In genomic region chr9:98795295-98795955, GRCh38 we compare ENCODE assay signal across 9 cellular contexts. TPM values are rescaled to one million over a fixed set of nuclear protein-coding genes. Genes with fewer than 3 reads are reported as not detected.
DNase-seq lines count a peak whose midpoint lies in the region; ATAC-seq and TF ChIP-seq lines count a peak whose summit lies in the region.
"Had no signal": no experiment of that assay in that cellular context is flagged by ENCODE, and none has a peak within 500 bp of the region (broad histone marks: within the 10 kb centered on the region; RNA-seq: fewer than 3 reads in every experiment).

No MANE protein-coding gene starts in this region.

- peaks cover 34% of the 10 kb centered on the region for H4K20me1 ChIP-seq in Karpas-422 (ENCODE audit: insufficient read depth, low read depth, low read length)

- TF ChIP-seq CTCF in AG04450 (IDR thresholded peaks at IDR 0.05; ENCODE audit: low read depth, low read length): no peak

- H3K4me3 ChIP-seq in AG04450 (ENCODE audit: low read depth, low read length) (peak overlapping the region; percentile 65), Karpas-422 (ENCODE audit: low read length) (peak overlapping the region; percentile 92)
- H3K4me3 ChIP-seq in naive thymus-derived CD4-positive, alpha-beta T cell (ENCODE audit: low read length): peak overlapping the region; percentile 54

- H2AFZ ChIP-seq in Karpas-422 (ENCODE audit: low read length): 0 out of 2 replicates have a peak overlapping the region, but pooled peaks have one; percentile 71

- DNase-seq in AG04450 (ENCODE audit: low read depth, low spot score) (no peak), Karpas-422 (no peak), head of caudate nucleus (no peak), AG08395 (ENCODE audit: low spot score) (no peak), retina (no peak), RPMI8226 (no peak)
- no peak for DNase-seq in naive thymus-derived CD4-positive, alpha-beta T cell
- DNase-seq: NCI-H1694 had no signal

- peaks cover 46% of the 10 kb centered on the region for H3K79me2 ChIP-seq in Karpas-422 (ENCODE audit: low read length)

- peaks cover 0 to 14% (median 5%) of the 10 kb centered on the region in 11 donors for H3K9me3 Mint-ChIP-seq in naive thymus-derived CD4-positive, alpha-beta T cell

- H3K4me3 Mint-ChIP-seq in naive thymus-derived CD4-positive, alpha-beta T cell: peak overlapping the region; percentile 7 to 94 (median 74)

- peaks cover 21 to 40% (median 35%) of the 10 kb centered on the region in 7 donors for H3K4me1 Mint-ChIP-seq in naive thymus-derived CD4-positive, alpha-beta T cell

- ATAC-seq in naive thymus-derived CD4-positive, alpha-beta T cell: no peak

- peaks cover 20% of the 10 kb centered on the region for H3K4me1 ChIP-seq in Karpas-422 (ENCODE audit: low read length)
- peaks cover 6 to 16% of the 10 kb centered on the region in 2 donors for H3K4me1 ChIP-seq in naive thymus-derived CD4-positive, alpha-beta T cell (ENCODE audit: control insufficient read depth in 2 of 2, insufficient read depth in 2 of 2, low read length in 2 of 2)

- peaks cover 0 to 23% (median 0%) of the 10 kb centered on the region in 5 donors for H3K27me3 Mint-ChIP-seq in naive thymus-derived CD4-positive, alpha-beta T cell

- H3K36me3 Mint-ChIP-seq in naive thymus-derived CD4-positive, alpha-beta T cell: peaks cover 0 to 9% (median 0%) of the 10 kb centered on the region in 5 donors

- CTCF ChIA-PET in AG04450 (lab: Charles Lee): interaction anchor here (0.8 to 0.9 kb wide), 2 partner anchors 19 to 721 kb away, joined by 3 to 4 read pairs; no protein-coding TSS in a partner anchor
- CTCF ChIA-PET in naive thymus-derived CD4-positive, alpha-beta T cell (lab: Charles Lee): no interaction called here

- H3K27me3 ChIP-seq in AG04450 (ENCODE audit: control insufficient read depth, insufficient read depth, low read length): peaks cover 6% of the 10 kb centered on the region
- H3K27me3 ChIP-seq in Karpas-422 (ENCODE audit: low read length): no peaks in the 10 kb centered on the region
- no peaks in the 10 kb centered on the region for H3K27me3 ChIP-seq in naive thymus-derived CD4-positive, alpha-beta T cell (ENCODE audit: control insufficient read depth in 2 of 2, insufficient read depth in 2 of 2, low read length in 2 of 2)

- H3K36me3 ChIP-seq in Karpas-422 (ENCODE audit: insufficient read depth, low read length): peaks cover 4% of the 10 kb centered on the region; the same call in 1 of the 2 replicates
- no peaks in the 10 kb centered on the region for H3K36me3 ChIP-seq in naive thymus-derived CD4-positive, alpha-beta T cell (ENCODE audit: control insufficient read depth in 2 of 3, insufficient read depth in 3 of 3, low read length in 3 of 3)

- H3K9ac ChIP-seq in Karpas-422 (ENCODE audit: low read length): peak overlapping the region; percentile 84

- no peaks in the 10 kb centered on the region for H3K9me2 ChIP-seq in Karpas-422 (replicated peaks; ENCODE audit: insufficient read depth, low read length)

- H3K9me3 ChIP-seq in AG04450 (ENCODE audit: control insufficient read depth, insufficient read depth, low read length) (peaks cover 5% of the 10 kb centered on the region), Karpas-422 (ENCODE audit: low read length) (peaks cover 8% of the 10 kb centered on the region; the same call in 1 of the 2 replicates)
- no peaks in the 10 kb centered on the region for H3K9me3 ChIP-seq in naive thymus-derived CD4-positive, alpha-beta T cell (ENCODE audit: control insufficient read depth in 2 of 3, low read length in 3 of 3)

- H3K27ac ChIP-seq in AG04450 (ENCODE audit: low read depth, low read length) (no peak overlapping the region), Karpas-422 (ENCODE audit: low read length) (no peak overlapping the region), cingulate gyrus (ENCODE audit: low read depth, low read length) (peak overlapping the region; percentile 39)
- H3K27ac ChIP-seq in naive thymus-derived CD4-positive, alpha-beta T cell (ENCODE audit: low read depth, low read length): peak overlapping the region; percentile 39

- intact Hi-C loops in naive thymus-derived CD4-positive, alpha-beta T cell (cut with micrococcal nuclease): loop anchor here (5.0 to 10.0 kb wide), 6 partner anchors 262 to 1163 kb away; partner anchors contain the start of genes ANP32B (in 1 of the 2), NCBP1 (in 1 of the 2), TBC1D2 (in 1 of the 2) and TRMO (in 1 of the 2)
- intact Hi-C loops in head of caudate nucleus (cut with DNase I): no loop called here

- peak overlapping the region; percentile 0 to 83 (median 60) for H3K27ac Mint-ChIP-seq in naive thymus-derived CD4-positive, alpha-beta T cell

- POLR2A ChIA-PET in AG04450 (lab: Yijun Ruan, JAX): no interaction called here
- POLR2A ChIA-PET in naive thymus-derived CD4-positive, alpha-beta T cell (lab: Charles Lee): interaction anchor here (1.0 kb wide), 1 partner anchor 12 kb away, joined by 4 read pairs; the partner anchor contains the start of gene GALNT12

- peak overlapping the region; percentile 75 for H3K4me2 ChIP-seq in Karpas-422 (ENCODE audit: low read depth, low read length, poor library complexity, severe bottlenecking)

RNA-seq across cellular contexts. Expression of gene ANKS6, which starts 0.9 kb away (rescaled TPM):
- polyA plus RNA-seq in AG04450 (2011; rRNA removed): 10.5 and 12.4 TPM in 2 replicates
- 10.4 and 12.1 TPM in 2 replicates for polyA minus RNA-seq in AG04450 (2011; rRNA and poly(A)+ RNA removed)
- total RNA-seq in Karpas-422 (2014; rRNA removed; shearing (Covaris generic); ENCODE audit: low replicate concordance): 18.0 and 26.4 TPM in 2 replicates
- total RNA-seq in naive thymus-derived CD4-positive, alpha-beta T cell: 10 to 100 TPM in 4 of 5 experiments, 1 to 10 TPM in 1; 8.1 to 18.4 (median 13.5) TPM
- polyA plus RNA-seq in naive thymus-derived CD4-positive, alpha-beta T cell: 1 to 10 TPM; 5.0 to 7.5 TPM

RNA-seq across cellular contexts. Expression of gene GALNT12, which starts 12.0 kb away (rescaled TPM):
- polyA plus RNA-seq in AG04450 (2011; rRNA removed): 2.8 and 4.2 TPM in 2 replicates
- polyA minus RNA-seq in AG04450 (2011; rRNA and poly(A)+ RNA removed): 1.4 and 1.7 TPM in 2 replicates
- total RNA-seq in Karpas-422 (2014; rRNA removed; shearing (Covaris generic); ENCODE audit: low replicate concordance): 14.9 and 16.2 TPM in 2 replicates
- 10 to 100 TPM in 4 of 5 experiments, 1 to 10 TPM in 1; 6.2 to 14.3 (median 11.4) TPM for total RNA-seq in naive thymus-derived CD4-positive, alpha-beta T cell
- 1 to 10 TPM; 3.1 to 4.3 TPM for polyA plus RNA-seq in naive thymus-derived CD4-positive, alpha-beta T cell

Comparison
In these comparisons a context has a peak if more than half of its experiments do, and no peak if none do; other contexts are left out.
1. H3K27ac ChIP-seq: peak in cingulate gyrus (single experiment) and naive thymus-derived CD4-positive, alpha-beta T cell (single experiment); none in AG04450 (single experiment) and Karpas-422 (single experiment).
2. Peak in every context shown above with its lines, with median percentiles within 50 percentile points of each other: H3K4me3 ChIP-seq.